ENCODE assay signal across 16 cellular contexts in genomic region chr2:48395658-48396057, GRCh38. TPM values are rescaled to one million over a fixed set of nuclear protein-coding genes. Genes with fewer than 3 reads are reported as not detected.
DNase-seq lines count a peak whose midpoint lies in the region; ATAC-seq and TF ChIP-seq lines count a peak whose summit lies in the region.
"Had no signal": no experiment of that assay in that cellular context is flagged by ENCODE, and none has a peak within 500 bp of the region (broad histone marks: within the 10 kb centered on the region; RNA-seq: fewer than 3 reads in every experiment).

No MANE protein-coding gene starts in this region.

- H3K4me3 Mint-ChIP-seq in activated CD4-positive, alpha-beta T cell treated with anti-CD3 and anti-CD28 coated beads, Interleukin-2, amount 10 ng/mL, durations not matched to agents 24 days and 14 days, result peak overlapping the region; percentile 17
- H3K4me3 Mint-ChIP-seq in activated T-helper 17 cell treated with anti-CD3 and anti-CD28 coated beads, Interleukin-2, amount 50 U/mL, for 72 hours, result peak overlapping the region; percentile 38
- H3K4me3 Mint-ChIP-seq in neural crest cell (no peak overlapping the region), WTC11 (no peak overlapping the region)

- no peak for TF ChIP-seq CTCF in HL-60 (IDR thresholded peaks at IDR 0.05; ENCODE audit: insufficient read depth, low read length)
- TF ChIP-seq CTCF in neural crest cell (conservative IDR thresholded peaks at IDR 0.05), result no peak
- no peak for TF ChIP-seq CTCF in WTC11 (IDR thresholded peaks at IDR 0.05)

- no peaks in the 10 kb centered on the region for H3K27me3 ChIP-seq in HL-60 (ENCODE audit: insufficient read depth, poor library complexity, severe bottlenecking)
- H3K27me3 ChIP-seq: cardiac muscle cell had no signal

- CTCF ChIA-PET in WTC11 (lab: Charles Lee), result no interaction called here

- TF ChIP-seq POLR2A in erythroblast (IDR thresholded peaks at IDR 0.05; ENCODE audit: low read length), result no peak

- POLR2A ChIA-PET in WTC11 (lab: Charles Lee), result no interaction called here

- no peak overlapping the region for H3K4me3 ChIP-seq in HL-60 (replicated peaks; ENCODE audit: insufficient read depth, low read length)
- H3K4me3 ChIP-seq: cardiac muscle cell had no signal

- peak overlapping the region; percentile 31 for H3K27ac Mint-ChIP-seq in activated CD4-positive, alpha-beta T cell treated with anti-CD3 and anti-CD28 coated beads, Interleukin-2, amount 10 ng/mL, durations not matched to agents 24 days and 14 days
- H3K27ac Mint-ChIP-seq in activated T-helper 17 cell treated with anti-CD3 and anti-CD28 coated beads, Interleukin-2, amount 50 U/mL, for 72 hours, result peak overlapping the region; percentile 75
- peak overlapping the region; percentile 4 for H3K27ac Mint-ChIP-seq in neural crest cell (ENCODE audit: unreplicated experiment)
- H3K27ac Mint-ChIP-seq in WTC11, result no peak overlapping the region

- ATAC-seq in activated T-helper 17 cell treated with anti-CD3 and anti-CD28 coated beads, Interleukin-2, amount 50 U/mL, for 72 hours (replicated peaks), result peak; percentile 67
- no peak for ATAC-seq in WTC11
- ATAC-seq: HCT116, PC-3 had no signal

- H3K9me3 Mint-ChIP-seq in activated CD4-positive, alpha-beta T cell treated with anti-CD3 and anti-CD28 coated beads, Interleukin-2, amount 10 ng/mL, durations not matched to agents 24 days and 14 days, result peaks cover 4% of the 10 kb centered on the region
- H3K9me3 Mint-ChIP-seq in activated T-helper 17 cell treated with anti-CD3 and anti-CD28 coated beads, Interleukin-2, amount 50 U/mL, for 72 hours, result no peaks in the 10 kb centered on the region
- peaks cover 3% of the 10 kb centered on the region for H3K9me3 Mint-ChIP-seq in neural crest cell
- H3K9me3 Mint-ChIP-seq in WTC11, result peaks cover 8% of the 10 kb centered on the region

- intact Hi-C loops in activated CD4-positive, alpha-beta T cell treated with anti-CD3 and anti-CD28 coated beads, Interleukin-2, amount 10 ng/mL, durations not matched to agents 24 days and 14 days (cut with micrococcal nuclease), result no loop called here

- peaks cover 2% of the 10 kb centered on the region for H3K36me3 Mint-ChIP-seq in activated CD4-positive, alpha-beta T cell treated with anti-CD3 and anti-CD28 coated beads, Interleukin-2, amount 10 ng/mL, durations not matched to agents 24 days and 14 days (ENCODE audit: low read depth)
- H3K36me3 Mint-ChIP-seq in activated T-helper 17 cell treated with anti-CD3 and anti-CD28 coated beads, Interleukin-2, amount 50 U/mL, for 72 hours (ENCODE audit: low read depth), result no peaks in the 10 kb centered on the region
- peaks cover 4% of the 10 kb centered on the region for H3K36me3 Mint-ChIP-seq in neural crest cell (ENCODE audit: low read depth)
- peaks cover 6% of the 10 kb centered on the region for H3K36me3 Mint-ChIP-seq in WTC11

- peak overlapping the region; percentile 20; the same call in 1 of the 2 replicates for H3K27ac ChIP-seq in HL-60 (replicated peaks)
- H3K27ac ChIP-seq: cardiac muscle cell had no signal

- DNase-seq in activated CD4-positive, alpha-beta T cell treated with anti-CD3 and anti-CD28 coated beads, Interleukin-2, amount 10 ng/mL, durations not matched to agents 24 days and 14 days, result peak; percentile 71
- no peak for DNase-seq in activated CD4-positive, alpha-beta T cell treated with anti-CD3 and anti-CD28 coated beads, Interleukin-2, amount 50 U/mL, for 48 hours
- DNase-seq in HL-60 (ENCODE audit: low read depth in 1 of 2, low spot score in 1 of 2) (peak in 1 of 2 experiments; percentile 57), neural crest cell (ENCODE audit: low read depth, low spot score) (no peak), WTC11 (ENCODE audit: low spot score) (no peak), erythroblast (lab: John Stamatoyannopoulos, UW) (no peak), NCI-H226 (no peak)
- DNase-seq: Calu3; kidney glomerular epithelial cell; NCI-H2029 treated with DMSO at 0.1 percent for 48 hours; NCI-H510A treated with DMSO at 0.1 percent for 48 hours; PC-3; stimulated activated CD4-positive, alpha-beta T cell treated with anti-CD3 and anti-CD28 coated beads, Interleukin-15, amount 100 ng/mL, for 24 hours had no signal

- H3K4me1 Mint-ChIP-seq in activated CD4-positive, alpha-beta T cell treated with anti-CD3 and anti-CD28 coated beads, Interleukin-2, amount 10 ng/mL, durations not matched to agents 24 days and 14 days, result peaks cover 9% of the 10 kb centered on the region
- H3K4me1 Mint-ChIP-seq in activated T-helper 17 cell treated with anti-CD3 and anti-CD28 coated beads, Interleukin-2, amount 50 U/mL, for 72 hours, result peaks cover 8% of the 10 kb centered on the region
- H3K4me1 Mint-ChIP-seq in neural crest cell (peaks cover 55% of the 10 kb centered on the region), WTC11 (peaks cover 6% of the 10 kb centered on the region)

- peaks cover 3% of the 10 kb centered on the region for H3K27me3 Mint-ChIP-seq in activated CD4-positive, alpha-beta T cell treated with anti-CD3 and anti-CD28 coated beads, Interleukin-2, amount 10 ng/mL, durations not matched to agents 24 days and 14 days
- H3K27me3 Mint-ChIP-seq in activated T-helper 17 cell treated with anti-CD3 and anti-CD28 coated beads, Interleukin-2, amount 50 U/mL, for 72 hours, result no peaks in the 10 kb centered on the region
- H3K27me3 Mint-ChIP-seq in neural crest cell (ENCODE audit: low read depth) (no peaks in the 10 kb centered on the region), WTC11 (ENCODE audit: low read depth) (no peaks in the 10 kb centered on the region; the same call in 1 of the 2 replicates)

TF ChIP-seq in WTC11, 78 proteins besides CTCF, POLR2A, EP300 and RAD21:
- TF ChIP-seq TCF7 (CRISPR knock-in tag; IDR thresholded peaks at IDR 0.05; ENCODE audit: low read depth) (no peak), SMAD4 (CRISPR knock-in tag; IDR thresholded peaks at IDR 0.05) (no peak), NFE2L1 (CRISPR knock-in tag; IDR thresholded peaks at IDR 0.05) (no peak), FOXJ3 (CRISPR knock-in tag; IDR thresholded peaks at IDR 0.05; ENCODE audit: borderline replicate concordance) (no peak), SMAD3 (CRISPR knock-in tag; IDR thresholded peaks at IDR 0.05; ENCODE audit: borderline replicate concordance) (no peak), PREB (CRISPR knock-in tag; IDR thresholded peaks at IDR 0.05; ENCODE audit: borderline replicate concordance) (no peak)

RNA-seq across cellular contexts. Expression of gene PPP1R21, which starts 44.9 kb away (rescaled TPM):
- 21.2 and 21.3 TPM in 2 replicates for total RNA-seq in activated CD4-positive, alpha-beta T cell treated with anti-CD3 and anti-CD28 coated beads, Interleukin-2, amount 10 ng/mL, durations not matched to agents 24 days and 14 days
- total RNA-seq in activated T-helper 17 cell treated with anti-CD3 and anti-CD28 coated beads, Interleukin-2, amount 50 U/mL, for 72 hours, result 10 to 100 TPM; 25.6 to 39.6 TPM
- total RNA-seq in neural crest cell (16.9 and 17.9 TPM in 2 replicates), WTC11 (2021) (19.9 to 21.9 TPM (median 20.3 TPM) in 3 replicates)

Comparison
In these comparisons a context has a peak if more than half of its experiments do, and no peak if none do; other contexts are left out.
1. H3K4me3 Mint-ChIP-seq: peak in activated CD4-positive, alpha-beta T cell treated with anti-CD3 and anti-CD28 coated beads, Interleukin-2, amount 10 ng/mL, durations not matched to agents 24 days and 14 days (single experiment) and activated T-helper 17 cell treated with anti-CD3 and anti-CD28 coated beads, Interleukin-2, amount 50 U/mL, for 72 hours (single experiment); none in neural crest cell (single experiment) and WTC11 (single experiment).